Comparison of ENCODE assay signal across 1 cellular context in the genomic region with DNA sequence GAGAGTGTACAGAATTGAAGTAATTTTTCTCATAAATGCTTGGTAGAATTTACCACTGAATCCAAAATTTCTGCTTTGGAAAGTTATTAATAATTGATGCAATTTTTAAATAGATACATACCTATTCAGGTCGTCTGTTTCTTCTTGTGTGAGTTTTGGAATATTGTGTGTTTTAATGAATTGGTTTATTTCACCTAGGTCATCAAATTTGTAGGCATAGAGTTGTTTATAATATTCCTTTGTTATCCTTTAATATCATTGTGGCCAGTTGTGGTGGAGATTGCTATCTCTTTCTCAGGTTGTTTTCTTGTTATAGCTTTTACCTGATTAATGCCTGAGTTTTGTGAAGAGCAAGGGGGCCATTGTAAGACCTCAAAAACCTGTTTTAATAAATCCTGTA.
TF ChIP-seq lines count a peak whose summit lies in the region.

No MANE protein-coding gene starts in this region.

TF ChIP-seq in HepG2, 621 proteins besides CTCF, POLR2A, EP300 and RAD21 (continued from another document):
- TF ChIP-seq, protein P1, sequence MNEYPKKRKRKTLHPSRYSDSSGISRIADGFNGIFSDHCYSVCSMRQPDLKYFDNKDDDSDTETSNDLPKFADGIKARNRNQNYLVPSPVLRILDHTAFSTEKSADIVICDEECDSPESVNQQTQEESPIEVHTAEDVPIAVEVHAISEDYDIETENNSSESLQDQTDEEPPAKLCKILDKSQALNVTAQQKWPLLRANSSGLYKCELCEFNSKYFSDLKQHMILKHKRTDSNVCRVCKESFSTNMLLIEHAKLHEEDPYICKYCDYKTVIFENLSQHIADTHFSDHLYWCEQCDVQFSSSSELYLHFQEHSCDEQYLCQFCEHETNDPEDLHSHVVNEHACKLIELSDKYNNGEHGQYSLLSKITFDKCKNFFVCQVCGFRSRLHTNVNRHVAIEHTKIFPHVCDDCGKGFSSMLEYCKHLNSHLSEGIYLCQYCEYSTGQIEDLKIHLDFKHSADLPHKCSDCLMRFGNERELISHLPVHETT (CRISPR knock-in tag; conservative IDR thresholded peaks at IDR 0.05), result no peak
- TF ChIP-seq NCOA5 (CRISPR knock-in tag; IDR thresholded peaks at IDR 0.05), result no peak
